Comparison of ENCODE assay signal across 10 cellular contexts in the genomic region with DNA sequence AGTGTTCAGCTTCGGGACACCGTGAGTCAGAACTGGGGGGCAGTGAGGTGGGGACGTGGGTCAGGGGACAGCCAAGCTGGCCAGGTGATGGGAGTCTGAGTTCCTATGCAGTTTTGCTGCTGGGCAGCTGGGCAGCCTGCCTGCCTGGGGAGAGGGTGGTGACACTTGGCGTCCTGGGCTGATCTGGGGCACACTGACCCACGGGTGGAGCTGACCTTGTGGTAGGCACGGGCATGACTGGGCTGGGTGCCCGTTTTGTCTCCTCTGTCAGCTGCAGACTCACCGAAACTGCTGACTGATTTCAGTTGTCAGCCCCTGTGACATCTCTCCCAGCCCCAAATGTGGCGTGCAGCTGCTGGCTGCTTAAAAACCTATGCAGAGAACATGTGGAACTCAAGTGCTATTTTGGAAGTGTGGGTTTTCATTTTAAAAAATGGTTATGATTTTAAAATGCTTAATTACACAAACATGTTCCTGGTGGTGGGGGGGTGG. TPM values are rescaled to one million over a fixed set of nuclear protein-coding genes. Genes with fewer than 3 reads are reported as not detected.
DNase-seq lines count a peak whose midpoint lies in the region; ATAC-seq and TF ChIP-seq lines count a peak whose summit lies in the region.
"Had no signal": no experiment of that assay in that cellular context is flagged by ENCODE, and none has a peak within 500 bp of the region (broad histone marks: within the 10 kb centered on the region; RNA-seq: fewer than 3 reads in every experiment).

No MANE protein-coding gene starts in this region.

- no peak for DNase-seq in natural killer cell treated with Interleukin-12 subunit alpha and Interleukin-12 subunit beta and Interleukin-15 and Interleukin-18, amount 100 ng/mL, for 72 hours (ENCODE audit: low spot score)
- DNase-seq in natural killer cell (no peak), mammary epithelial cell (peak; percentile 16), osteoblast (ENCODE audit: insufficient read length, low spot score, missing footprints) (peak; percentile 75), SKM-1 (lab: John Stamatoyannopoulos, UW; ENCODE audit: unreplicated experiment) (no peak), kidney glomerular epithelial cell (lab: John Stamatoyannopoulos, UW) (no peak), HFFc6 (no peak)

- H3K27me3 Mint-ChIP-seq in natural killer cell treated with Interleukin-12 subunit alpha and Interleukin-12 subunit beta and Interleukin-15 and Interleukin-18, amount 100 ng/mL, for 72 hours, result peaks cover 0 to 24% of the 10 kb centered on the region in 2 donors
- H3K27me3 Mint-ChIP-seq in natural killer cell (ENCODE audit: low read depth in 2 of 2), result peaks cover 10 to 42% of the 10 kb centered on the region in 2 donors
- H3K27me3 Mint-ChIP-seq in HFFc6 (ENCODE audit: insufficient read depth), result peaks cover 21% of the 10 kb centered on the region; the same call in 1 of the 2 replicates

- WGBS in mammary epithelial cell (ENCODE audit: low coverage, missing lambda C conversion rate), result 28% methylated on average over 8 of the region's 9 CpGs

- in situ Hi-C loops in mammary epithelial cell (cut with MboI; ENCODE audit: low sequenced_read_pairs in 2 of 2), result no loop called here

- peaks cover 9% of the 10 kb centered on the region for H3K27me3 ChIP-seq in mammary epithelial cell (ENCODE audit: insufficient read depth, low read length)
- no peaks in the 10 kb centered on the region for H3K27me3 ChIP-seq in osteoblast (ENCODE audit: insufficient read depth, low read length)

- no peaks in the 10 kb centered on the region for H3K36me3 ChIP-seq in mammary epithelial cell (ENCODE audit: insufficient read depth, low read length)
- H3K36me3 ChIP-seq in osteoblast (ENCODE audit: insufficient read depth, low read length), result no peaks in the 10 kb centered on the region

- peak overlapping the region; percentile 1 for H3K4me3 Mint-ChIP-seq in natural killer cell treated with Interleukin-12 subunit alpha and Interleukin-12 subunit beta and Interleukin-15 and Interleukin-18, amount 100 ng/mL, for 72 hours
- H3K4me3 Mint-ChIP-seq in natural killer cell (no peak overlapping the region), HFFc6 (no peak overlapping the region)
- H3K4me3 Mint-ChIP-seq: B cell; T-helper 1 cell treated with Interleukin-12 subunit alpha and Interleukin-12 subunit beta and Interleukin-4 antibody, amounts not matched to agents 30 μg/mL and 1 μg/mL, for 36 hours had no signal

- H2AFZ ChIP-seq in mammary epithelial cell (ENCODE audit: low read depth, low read length) (no peak overlapping the region), osteoblast (ENCODE audit: low read length) (no peak overlapping the region)

- BruUV-seq in mammary epithelial cell (replicated peaks; lab: Mats Ljungman, UMichigan), result no TSS peak

- CTCF ChIA-PET in mammary epithelial cell (lab: Charles Lee; ENCODE audit: low non-redundant PET), result no interaction called here

- no peak overlapping the region for H3K27ac Mint-ChIP-seq in natural killer cell treated with Interleukin-12 subunit alpha and Interleukin-12 subunit beta and Interleukin-15 and Interleukin-18, amount 100 ng/mL, for 72 hours
- H3K27ac Mint-ChIP-seq in natural killer cell, result no peak overlapping the region
- no peak overlapping the region for H3K27ac Mint-ChIP-seq in HFFc6
- H3K27ac Mint-ChIP-seq: B cell; T-helper 1 cell treated with Interleukin-12 subunit alpha and Interleukin-12 subunit beta and Interleukin-4 antibody, amounts not matched to agents 30 μg/mL and 1 μg/mL, for 36 hours had no signal

- H3K4me3 ChIP-seq in mammary epithelial cell (replicated peaks in 1 of 3; ENCODE audit: insufficient read depth in 1 of 3, low read depth in 2 of 3, low read length in 3 of 3), result no peak overlapping the region
- no peak overlapping the region for H3K4me3 ChIP-seq in osteoblast (ENCODE audit: insufficient read depth, low read length)

- peaks cover 3% of the 10 kb centered on the region for H3K9me3 ChIP-seq in mammary epithelial cell (replicated peaks; ENCODE audit: insufficient read depth, low read length)
- H3K9me3 ChIP-seq in osteoblast (ENCODE audit: low read depth, low read length), result no peaks in the 10 kb centered on the region

- H4K20me1 ChIP-seq in mammary epithelial cell (ENCODE audit: insufficient read depth, low read length), result no peaks in the 10 kb centered on the region
- no peaks in the 10 kb centered on the region for H4K20me1 ChIP-seq in osteoblast (ENCODE audit: insufficient read depth, low read length)

- H3K9me3 Mint-ChIP-seq in natural killer cell treated with Interleukin-12 subunit alpha and Interleukin-12 subunit beta and Interleukin-15 and Interleukin-18, amount 100 ng/mL, for 72 hours, result no peaks in the 10 kb centered on the region
- no peaks in the 10 kb centered on the region for H3K9me3 Mint-ChIP-seq in natural killer cell
- H3K9me3 Mint-ChIP-seq in HFFc6, result no peaks in the 10 kb centered on the region
- H3K9me3 Mint-ChIP-seq: T-helper 1 cell treated with Interleukin-12 subunit alpha and Interleukin-12 subunit beta and Interleukin-4 antibody, amounts not matched to agents 30 μg/mL and 1 μg/mL, for 36 hours had no signal

- no peak overlapping the region for H3K9ac ChIP-seq in mammary epithelial cell (ENCODE audit: insufficient read depth, low read length)

- dilution Hi-C loops in mammary epithelial cell (cut with HindIII; ENCODE audit: low sequenced_read_pairs), result no loop called here

- H3K4me1 ChIP-seq in mammary epithelial cell (ENCODE audit: insufficient read depth, low read length), result peaks cover 4% of the 10 kb centered on the region
- peaks cover 2% of the 10 kb centered on the region for H3K4me1 ChIP-seq in osteoblast (ENCODE audit: insufficient read depth, low read length)

- intact Hi-C loops in natural killer cell (cut with micrococcal nuclease), result no loop called here
- intact Hi-C loops in mammary epithelial cell (cut with micrococcal nuclease), result no loop called here

- ATAC-seq in natural killer cell treated with Interleukin-12 subunit alpha and Interleukin-12 subunit beta and Interleukin-15 and Interleukin-18, amount 100 ng/mL, for 72 hours, result peak; percentile 53 to 80
- ATAC-seq in natural killer cell (no peak), HG03469 (IDR thresholded peaks at IDR 0.05; ENCODE audit: unreplicated experiment) (peak; percentile 89)

- peaks cover 0 to 6% of the 10 kb centered on the region in 2 donors for H3K4me1 Mint-ChIP-seq in natural killer cell treated with Interleukin-12 subunit alpha and Interleukin-12 subunit beta and Interleukin-15 and Interleukin-18, amount 100 ng/mL, for 72 hours (ENCODE audit: low read depth in 2 of 2)
- H3K4me1 Mint-ChIP-seq in natural killer cell, result peaks cover 0 to 5% of the 10 kb centered on the region in 2 donors
- peaks cover 19% of the 10 kb centered on the region for H3K4me1 Mint-ChIP-seq in HFFc6 (ENCODE audit: low read depth)

- no peaks in the 10 kb centered on the region for H3K79me2 ChIP-seq in mammary epithelial cell (ENCODE audit: insufficient read depth, low read length)
- H3K79me2 ChIP-seq in osteoblast (ENCODE audit: insufficient read depth, low read length), result no peaks in the 10 kb centered on the region

- H3K27ac ChIP-seq in mammary epithelial cell (ENCODE audit: insufficient read depth, low read depth, low read length), result no peak overlapping the region
- H3K27ac ChIP-seq in osteoblast (ENCODE audit: low read depth, low read length), result no peak overlapping the region

- H3K4me2 ChIP-seq in mammary epithelial cell (ENCODE audit: insufficient read depth, low read depth, low read length) (no peak overlapping the region), osteoblast (ENCODE audit: insufficient read depth, low read length) (no peak overlapping the region)

- H3K36me3 Mint-ChIP-seq in natural killer cell treated with Interleukin-12 subunit alpha and Interleukin-12 subunit beta and Interleukin-15 and Interleukin-18, amount 100 ng/mL, for 72 hours, result no peaks in the 10 kb centered on the region
- H3K36me3 Mint-ChIP-seq in natural killer cell (no peaks in the 10 kb centered on the region), HFFc6 (ENCODE audit: low read depth) (no peaks in the 10 kb centered on the region)

- TF ChIP-seq CTCF in natural killer cell (IDR thresholded peaks at IDR 0.05), result no peak
- TF ChIP-seq CTCF in mammary epithelial cell (conservative IDR thresholded peaks at IDR 0.05 in 1 of 2, IDR thresholded peaks at IDR 0.05 in 1 of 2; ENCODE audit: extremely low read depth in 1 of 2, insufficient read depth in 1 of 2, low read depth in 1 of 2, low read length in 2 of 2), result no peak
- no peak for TF ChIP-seq CTCF in osteoblast (IDR thresholded peaks at IDR 0.05; ENCODE audit: extremely low read depth, low read depth, low read length)
- no peak for TF ChIP-seq CTCF in HFFc6 (IDR thresholded peaks at IDR 0.05)

RNA-seq across cellular contexts. Expression of gene E2F6, which starts 32.6 kb away (rescaled TPM):
- 10 to 100 TPM; 10.8 to 11.6 TPM for total RNA-seq in natural killer cell treated with Interleukin-12 subunit alpha and Interleukin-12 subunit beta and Interleukin-15 and Interleukin-18, amount 100 ng/mL, for 72 hours
- total RNA-seq in natural killer cell, result 1 to 10 TPM; 4.6 to 9.6 (median 8.3) TPM
- total RNA-seq in mammary epithelial cell, result 10 to 100 TPM in 1 of 2 donors, 1 to 10 TPM in 1; 9.3 to 13.5 TPM
- 8.6 TPM for polyA plus RNA-seq in mammary epithelial cell
- 9.6 TPM for polyA minus RNA-seq in mammary epithelial cell
- total RNA-seq in osteoblast, result 9.0 and 10.6 TPM in 2 replicates
- 10 to 100 TPM in 3 of 6 experiments, 1 to 10 TPM in 3; 8.9 to 11.3 (median 10.3) TPM for total RNA-seq in HFFc6 (2021; fragmentation: NEBNext Ultra II Directional; extraction: Animal tissue kit (Norgen Biotek cat#: 25700))

RNA-seq across cellular contexts. Expression of gene GREB1, which starts 35.3 kb away (rescaled TPM):
- total RNA-seq in natural killer cell treated with Interleukin-12 subunit alpha and Interleukin-12 subunit beta and Interleukin-15 and Interleukin-18, amount 100 ng/mL, for 72 hours, result 1 to 10 TPM; 1.1 to 2.2 TPM
- total RNA-seq in natural killer cell (1 to 10 TPM in 2 of 3 donors, under 1 TPM in 1; 0.85 to 2.5 (median 2.4) TPM), mammary epithelial cell (1 to 10 TPM; 2.1 to 2.2 TPM), osteoblast (1.1 and 1.2 TPM in 2 replicates)
- 0.28 TPM for polyA plus RNA-seq in mammary epithelial cell
- polyA minus RNA-seq in mammary epithelial cell, result 1.7 TPM
- under 1 TPM in 3 of 6 experiments, not detected in 3; 0.07 to 0.11 (median 0.09) TPM for total RNA-seq in HFFc6 (2021; fragmentation: NEBNext Ultra II Directional; extraction: Animal tissue kit (Norgen Biotek cat#: 25700))

Comparison
In these comparisons a context has a peak if more than half of its experiments do, and no peak if none do; other contexts are left out.
1. ATAC-seq: peak in natural killer cell treated with Interleukin-12 subunit alpha and Interleukin-12 subunit beta and Interleukin-15 and Interleukin-18, amount 100 ng/mL, for 72 hours (2 of 2) and HG03469 (single experiment); none in natural killer cell (0 of 3).
2. DNase-seq: peak in mammary epithelial cell (single experiment) and osteoblast (single experiment); none in natural killer cell treated with Interleukin-12 subunit alpha and Interleukin-12 subunit beta and Interleukin-15 and Interleukin-18, amount 100 ng/mL, for 72 hours (single experiment), natural killer cell (single experiment), SKM-1 (single experiment), kidney glomerular epithelial cell (single experiment) and HFFc6 (single experiment).